Comparison of ENCODE assay signal across 15 cellular contexts in the genomic region with DNA sequence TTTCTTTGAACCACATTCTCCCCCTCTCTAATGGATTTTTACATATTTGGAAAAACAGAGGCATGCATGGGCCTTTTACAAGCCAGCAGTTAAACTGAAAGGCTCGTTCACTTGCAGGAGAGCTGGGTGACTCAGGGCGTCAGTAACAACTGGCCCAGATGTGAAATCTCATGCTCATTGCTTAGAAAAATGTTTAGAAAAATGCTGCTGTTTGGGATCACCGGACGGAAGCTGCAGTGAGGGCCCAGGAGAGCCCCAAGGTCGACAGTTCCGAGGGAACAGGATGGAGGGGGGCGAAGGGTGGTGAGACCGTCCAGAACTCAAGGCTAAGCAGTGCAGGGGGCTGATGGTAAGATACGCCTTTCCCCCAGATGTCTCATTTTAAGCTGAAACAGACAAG. TPM values are rescaled to one million over a fixed set of nuclear protein-coding genes. Genes with fewer than 3 reads are reported as not detected.
DNase-seq lines count a peak whose midpoint lies in the region; ATAC-seq, FAIRE-seq and TF ChIP-seq lines count a peak whose summit lies in the region.
"Had no signal": no experiment of that assay in that cellular context is flagged by ENCODE, and none has a peak within 500 bp of the region (broad histone marks: within the 10 kb centered on the region; RNA-seq: fewer than 3 reads in every experiment).

No MANE protein-coding gene starts in this region.

- H3K4me3 ChIP-seq in gastrocnemius medialis: no peak overlapping the region
- H3K4me3 ChIP-seq: PC-9 had no signal

- H3K4me1 ChIP-seq in gastrocnemius medialis: peaks cover 1 to 17% of the 10 kb centered on the region in 2 donors
- H3K4me1 ChIP-seq: BE2C had no signal

- TF ChIP-seq POLR2A in gastrocnemius medialis (IDR thresholded peaks at IDR 0.05): no peak

- TF ChIP-seq CTCF in gastrocnemius medialis (IDR thresholded peaks at IDR 0.05 in 4 of 5, conservative IDR thresholded peaks at IDR 0.05 in 1 of 5): no peak

- ATAC-seq in gastrocnemius medialis: peak in 1 of 2 donors; percentile 48
- ATAC-seq in GM21367 (IDR thresholded peaks at IDR 0.05; ENCODE audit: unreplicated experiment): no peak
- no peak for ATAC-seq in HG02840 (IDR thresholded peaks at IDR 0.05; ENCODE audit: low FRiP score, unreplicated experiment)

- H3K9me3 ChIP-seq in gastrocnemius medialis: no peaks in the 10 kb centered on the region
- H3K9me3 ChIP-seq: BE2C had no signal

- peak; percentile 93 for FAIRE-seq in endometrium (lab: Jason Lieb, UNC)
- no peak for FAIRE-seq in HTR-8/SVneo (lab: Jason Lieb, UNC)
- FAIRE-seq: TTC549 had no signal

- no peaks in the 10 kb centered on the region for H3K36me3 ChIP-seq in gastrocnemius medialis
- H3K36me3 ChIP-seq: BE2C had no signal

- peak overlapping the region; percentile 18 to 64 (median 49) for H3K27ac ChIP-seq in gastrocnemius medialis
- H3K27ac ChIP-seq: PC-9 had no signal

- intact Hi-C loops in gastrocnemius medialis (cut with DNase I; ENCODE audit: low total_unique reads): loop anchor here (5.0 kb wide), 1 partner anchor 43 kb away; a partner anchor contains a TSS

- H3K27me3 ChIP-seq in gastrocnemius medialis: no peaks in the 10 kb centered on the region
- H3K27me3 ChIP-seq: BE2C had no signal

- in situ Hi-C loops in gastrocnemius medialis (cut with MboI; ENCODE audit: low sequenced_read_pairs in 4 of 4): no loop called here

- DNase-seq in EH (ENCODE audit: low read depth) (peak; percentile 90), left kidney (ENCODE audit: low read depth, low spot score) (peak; percentile 57), gastrocnemius medialis (no peak), HTR-8/SVneo (ENCODE audit: insufficient read length, low spot score) (no peak), globus pallidus (ENCODE audit: low spot score) (no peak)
- DNase-seq: BE2C; GF-D8; H7; NCI-H2171 treated with DMSO at 0.1 percent for 48 hours; PC-9; stimulated activated CD4-positive, alpha-beta T cell treated with anti-CD3 and anti-CD28 coated beads, Interleukin-12 subunit alpha, Interleukin-12 subunit beta, amount 100 ng/mL, for 4 hours had no signal

RNA-seq across cellular contexts. Expression of a gene that starts 41.7 kb away (rescaled TPM):
- total RNA-seq in gastrocnemius medialis: 100 to 1,000 TPM in 1 of 4 donors, 10 to 100 TPM in 3; 39.5 to 104 (median 45.3) TPM

Comparison
In these comparisons a context has a peak if more than half of its experiments do, and no peak if none do; other contexts are left out.
1. DNase-seq: peak in EH (single experiment) and left kidney (single experiment); none in gastrocnemius medialis (0 of 2), HTR-8/SVneo (single experiment) and globus pallidus (single experiment).